In genomic region chr4:94469221-94469784, GRCh38 we compare ENCODE assay signal across 23 cellular contexts. TPM values are rescaled to one million over a fixed set of nuclear protein-coding genes. Genes with fewer than 3 reads are reported as not detected.
DNase-seq lines count a peak whose midpoint lies in the region; ATAC-seq and TF ChIP-seq lines count a peak whose summit lies in the region.
"Had no signal": no experiment of that assay in that cellular context is flagged by ENCODE, and none has a peak within 500 bp of the region (broad histone marks: within the 10 kb centered on the region; RNA-seq: fewer than 3 reads in every experiment).

No MANE protein-coding gene starts in this region.

- intact Hi-C loops in activated T-helper 2 cell treated with anti-CD3 and anti-CD28 coated beads, Interferon-gamma antibody, Interleukin-2, Interleukin-4, amounts not matched to agents 10 μg/mL and 5 μg/mL and 100 μg/mL, durations not matched to agents 14 hours and 24 hours and 36 hours (cut with micrococcal nuclease), result no loop called here

- POLR2A ChIA-PET in WTC11 (lab: Charles Lee), result no interaction called here

- no peak for TF ChIP-seq CTCF in WTC11 (IDR thresholded peaks at IDR 0.05)
- no peak for TF ChIP-seq CTCF in nephron progenitor cell (IDR thresholded peaks at IDR 0.05)

- peak; percentile 62 for ATAC-seq in GM18520 (IDR thresholded peaks at IDR 0.05; ENCODE audit: unreplicated experiment)
- ATAC-seq in HG02610 (IDR thresholded peaks at IDR 0.05; ENCODE audit: unreplicated experiment), result peak; percentile 69
- ATAC-seq in WTC11, result no peak
- no peak for ATAC-seq in HG02571 (IDR thresholded peaks at IDR 0.05; ENCODE audit: unreplicated experiment)
- ATAC-seq in HG03565 (IDR thresholded peaks at IDR 0.05; ENCODE audit: unreplicated experiment), result no peak
- ATAC-seq: activated T-cell treated with anti-CD3 and anti-CD28 coated beads, Interleukin-2, amount 50 U/mL, for 72 hours; CD8-positive, alpha-beta T cell; stimulated activated naive CD8-positive, alpha-beta T cell treated with anti-CD3 and anti-CD28 coated beads, Interleukin-15, Interleukin-2, amounts not matched to agents 100 U/mL and 50 U/mL, for 24 hours had no signal

- H3K27me3 Mint-ChIP-seq in WTC11 (ENCODE audit: low read depth) (no peaks in the 10 kb centered on the region), nephron progenitor cell (ENCODE audit: low read depth, poor library complexity) (no peaks in the 10 kb centered on the region)
- H3K27me3 Mint-ChIP-seq in activated T-helper 2 cell treated with anti-CD3 and anti-CD28 coated beads, Interferon-gamma antibody, Interleukin-2, Interleukin-4, amounts not matched to agents 10 μg/mL and 5 μg/mL and 100 μg/mL, durations not matched to agents 14 hours and 24 hours and 36 hours (ENCODE audit: low read depth), result no peaks in the 10 kb centered on the region

- H3K9me3 Mint-ChIP-seq in WTC11 (peaks cover 16% of the 10 kb centered on the region), nephron progenitor cell (peaks cover 35% of the 10 kb centered on the region)
- peaks cover 3% of the 10 kb centered on the region for H3K9me3 Mint-ChIP-seq in activated T-helper 2 cell treated with anti-CD3 and anti-CD28 coated beads, Interferon-gamma antibody, Interleukin-2, Interleukin-4, amounts not matched to agents 10 μg/mL and 5 μg/mL and 100 μg/mL, durations not matched to agents 14 hours and 24 hours and 36 hours
- H3K9me3 Mint-ChIP-seq: CD8-positive, alpha-beta T cell had no signal

- CTCF ChIA-PET in WTC11 (lab: Charles Lee), result no interaction called here

- DNase-seq in WTC11 (ENCODE audit: low spot score), result no peak
- DNase-seq in nephron progenitor cell, result no peak
- no peak for DNase-seq in NCI-H1048 (lab: John Stamatoyannopoulos, UW)
- DNase-seq in activated T-helper 2 cell treated with anti-CD3 and anti-CD28 coated beads, Interferon-gamma antibody, Interleukin-2, Interleukin-4, amounts not matched to agents 10 μg/mL and 5 μg/mL and 100 μg/mL, durations not matched to agents 14 hours and 24 hours and 36 hours (ENCODE audit: low spot score), result no peak
- DNase-seq: activated CD4-positive, CD25-positive, alpha-beta regulatory T cell; activated T-cell treated with anti-CD3 and anti-CD28 coated beads, Interleukin-2, amount 50 U/mL, for 72 hours; CD8-positive, alpha-beta T cell; cerebellar nuclear complex; DMS79 treated with DMSO at 0.1 percent for 48 hours; endodermal cell; hypothalamus; kidney; NCI-H187; NCI-H446; SIG-M5; stimulated activated naive CD8-positive, alpha-beta T cell treated with anti-CD3 and anti-CD28 coated beads, Interleukin-15, Interleukin-2, amounts not matched to agents 100 U/mL and 50 U/mL, for 24 hours; T-helper 2 cell had no signal

- H3K36me3 Mint-ChIP-seq in WTC11, result peaks cover 17% of the 10 kb centered on the region
- H3K36me3 Mint-ChIP-seq in nephron progenitor cell (ENCODE audit: low read depth), result peaks cover 74% of the 10 kb centered on the region
- peaks cover 3% of the 10 kb centered on the region for H3K36me3 Mint-ChIP-seq in activated T-helper 2 cell treated with anti-CD3 and anti-CD28 coated beads, Interferon-gamma antibody, Interleukin-2, Interleukin-4, amounts not matched to agents 10 μg/mL and 5 μg/mL and 100 μg/mL, durations not matched to agents 14 hours and 24 hours and 36 hours (ENCODE audit: low read depth)

- H3K27ac Mint-ChIP-seq in WTC11 (peak overlapping the region; percentile 30), nephron progenitor cell (peak overlapping the region; percentile 8)
- H3K27ac Mint-ChIP-seq in activated T-helper 2 cell treated with anti-CD3 and anti-CD28 coated beads, Interferon-gamma antibody, Interleukin-2, Interleukin-4, amounts not matched to agents 10 μg/mL and 5 μg/mL and 100 μg/mL, durations not matched to agents 14 hours and 24 hours and 36 hours, result no peak overlapping the region
- H3K27ac Mint-ChIP-seq: CD8-positive, alpha-beta T cell; endodermal cell; mesothelial cell of epicardium; neural progenitor cell had no signal

- no peak overlapping the region for H3K4me3 Mint-ChIP-seq in WTC11
- H3K4me3 Mint-ChIP-seq in nephron progenitor cell, result peak overlapping the region; percentile 7
- no peak overlapping the region for H3K4me3 Mint-ChIP-seq in activated T-helper 2 cell treated with anti-CD3 and anti-CD28 coated beads, Interferon-gamma antibody, Interleukin-2, Interleukin-4, amounts not matched to agents 10 μg/mL and 5 μg/mL and 100 μg/mL, durations not matched to agents 14 hours and 24 hours and 36 hours (ENCODE audit: low read depth)
- H3K4me3 Mint-ChIP-seq: activated T-cell treated with anti-CD3 and anti-CD28 coated beads, Interleukin-2, amount 50 U/mL, for 72 hours; CD8-positive, alpha-beta T cell; endodermal cell; mesothelial cell of epicardium; neural progenitor cell had no signal

- peaks cover 11% of the 10 kb centered on the region for H3K4me1 Mint-ChIP-seq in WTC11
- H3K4me1 Mint-ChIP-seq in nephron progenitor cell, result peaks cover 11% of the 10 kb centered on the region
- no peaks in the 10 kb centered on the region for H3K4me1 Mint-ChIP-seq in activated T-helper 2 cell treated with anti-CD3 and anti-CD28 coated beads, Interferon-gamma antibody, Interleukin-2, Interleukin-4, amounts not matched to agents 10 μg/mL and 5 μg/mL and 100 μg/mL, durations not matched to agents 14 hours and 24 hours and 36 hours (ENCODE audit: low read depth)
- H3K4me1 Mint-ChIP-seq: neural progenitor cell had no signal

TF ChIP-seq in WTC11, 78 proteins besides CTCF, POLR2A, EP300 and RAD21:
- TF ChIP-seq ZNF232 (CRISPR knock-in tag; IDR thresholded peaks at IDR 0.05) (no peak), SMAD3 (CRISPR knock-in tag; IDR thresholded peaks at IDR 0.05; ENCODE audit: borderline replicate concordance) (no peak), ELF4 (CRISPR knock-in tag; IDR thresholded peaks at IDR 0.05; ENCODE audit: low read depth) (no peak), IRF1 (CRISPR knock-in tag; IDR thresholded peaks at IDR 0.05) (no peak)

RNA-seq across cellular contexts. Expression of gene PDLIM5, which starts 17.6 kb away (rescaled TPM):
- total RNA-seq in WTC11 (2021), result 46.3 to 52.0 TPM (median 51.5 TPM) in 3 replicates
- 24.2 and 25.1 TPM in 2 replicates for total RNA-seq in activated T-helper 2 cell treated with anti-CD3 and anti-CD28 coated beads, Interferon-gamma antibody, Interleukin-2, Interleukin-4, amounts not matched to agents 10 μg/mL and 5 μg/mL and 100 μg/mL, durations not matched to agents 14 hours and 24 hours and 36 hours

Comparison
In these comparisons a context has a peak if more than half of its experiments do, and no peak if none do; other contexts are left out.
1. ATAC-seq: peak in GM18520 (single experiment) and HG02610 (single experiment); none in WTC11 (single experiment), HG02571 (single experiment) and HG03565 (single experiment).